16 cellular contexts compared by ENCODE assay signal in the genomic region with DNA sequence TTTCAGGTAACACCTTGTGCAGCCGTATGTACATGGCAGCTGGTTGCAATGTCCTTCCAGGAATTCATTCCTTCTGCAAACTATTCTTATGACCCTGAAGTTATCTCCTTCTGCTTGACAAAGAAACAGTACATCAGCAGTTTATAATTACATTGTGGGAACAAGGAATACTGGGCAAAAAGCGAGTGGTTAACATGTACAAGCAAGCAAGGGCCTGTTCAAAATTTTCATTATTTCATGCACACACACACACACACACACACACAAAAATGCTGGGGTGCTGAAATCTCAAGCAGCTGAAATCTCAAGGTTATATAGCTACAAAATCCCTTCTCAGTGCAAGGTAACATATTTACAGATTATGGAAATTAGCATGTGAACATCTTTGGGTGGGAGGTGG. TPM values are rescaled to one million over a fixed set of nuclear protein-coding genes. Genes with fewer than 3 reads are reported as not detected.
DNase-seq lines count a peak whose midpoint lies in the region; ATAC-seq and TF ChIP-seq lines count a peak whose summit lies in the region.
"Had no signal": no experiment of that assay in that cellular context is flagged by ENCODE, and none has a peak within 500 bp of the region (broad histone marks: within the 10 kb centered on the region; RNA-seq: fewer than 3 reads in every experiment).

No MANE protein-coding gene starts in this region.

- no peaks in the 10 kb centered on the region for H3K27me3 ChIP-seq in foreskin keratinocyte
- H3K27me3 ChIP-seq: BLaER1 had no signal

- peaks cover 49% of the 10 kb centered on the region for H3K4me1 Mint-ChIP-seq in activated naive CD4-positive, alpha-beta T cell treated with anti-CD3 and anti-CD28 coated beads, Interleukin-2, amount 50 U/mL, for 24 hours
- peaks cover 39% of the 10 kb centered on the region for H3K4me1 Mint-ChIP-seq in activated naive CD4-positive, alpha-beta T cell treated with anti-CD3 and anti-CD28 coated beads, Interleukin-2, amount 10 ng/mL, durations not matched to agents 7 days and 5 days
- H3K4me1 Mint-ChIP-seq in T-helper 17 cell (peaks cover 39% of the 10 kb centered on the region), endothelial cell (ENCODE audit: unreplicated experiment) (peaks cover 27% of the 10 kb centered on the region)
- peaks cover 39% of the 10 kb centered on the region for H3K4me1 Mint-ChIP-seq in stimulated activated effector memory CD8-positive, alpha-beta T cell treated with anti-CD3 and anti-CD28 coated beads, Interleukin-12 subunit alpha, Interleukin-12 subunit beta, amount 100 ng/mL, for 72 hours

- CTCF ChIA-PET in activated naive CD4-positive, alpha-beta T cell treated with anti-CD3 and anti-CD28 coated beads, Interleukin-2, amount 10 ng/mL, durations not matched to agents 7 days and 5 days (lab: Charles Lee) = interaction anchor here (1.2 kb wide), 1 partner anchor 14 kb away, joined by 3 read pairs; no protein-coding TSS in a partner anchor

- TF ChIP-seq CTCF in foreskin keratinocyte (conservative IDR thresholded peaks at IDR 0.05) = no peak
- no peak for TF ChIP-seq CTCF in endothelial cell (IDR thresholded peaks at IDR 0.05; ENCODE audit: unreplicated experiment)

- peak overlapping the region; percentile 26 for H3K4me3 Mint-ChIP-seq in activated naive CD4-positive, alpha-beta T cell treated with anti-CD3 and anti-CD28 coated beads, Interleukin-2, amount 50 U/mL, for 24 hours
- H3K4me3 Mint-ChIP-seq in activated naive CD4-positive, alpha-beta T cell treated with anti-CD3 and anti-CD28 coated beads, Interleukin-2, amount 10 ng/mL, durations not matched to agents 7 days and 5 days = no peak overlapping the region
- H3K4me3 Mint-ChIP-seq in T-helper 17 cell (no peak overlapping the region), endothelial cell (ENCODE audit: unreplicated experiment) (no peak overlapping the region)
- no peak overlapping the region for H3K4me3 Mint-ChIP-seq in stimulated activated effector memory CD8-positive, alpha-beta T cell treated with anti-CD3 and anti-CD28 coated beads, Interleukin-12 subunit alpha, Interleukin-12 subunit beta, amount 100 ng/mL, for 72 hours
- H3K4me3 Mint-ChIP-seq: GM23338 had no signal

- H3K27ac ChIP-seq in foreskin keratinocyte = no peak overlapping the region
- H3K27ac ChIP-seq: BLaER1 had no signal

- H3K9me3 Mint-ChIP-seq in activated naive CD4-positive, alpha-beta T cell treated with anti-CD3 and anti-CD28 coated beads, Interleukin-2, amount 50 U/mL, for 24 hours = no peaks in the 10 kb centered on the region
- H3K9me3 Mint-ChIP-seq in activated naive CD4-positive, alpha-beta T cell treated with anti-CD3 and anti-CD28 coated beads, Interleukin-2, amount 10 ng/mL, durations not matched to agents 7 days and 5 days = peaks cover 2% of the 10 kb centered on the region
- no peaks in the 10 kb centered on the region for H3K9me3 Mint-ChIP-seq in stimulated activated effector memory CD8-positive, alpha-beta T cell treated with anti-CD3 and anti-CD28 coated beads, Interleukin-12 subunit alpha, Interleukin-12 subunit beta, amount 100 ng/mL, for 72 hours
- H3K9me3 Mint-ChIP-seq in endothelial cell (ENCODE audit: unreplicated experiment) = no peaks in the 10 kb centered on the region
- H3K9me3 Mint-ChIP-seq: GM23338 had no signal

- H3K27ac Mint-ChIP-seq in activated naive CD4-positive, alpha-beta T cell treated with anti-CD3 and anti-CD28 coated beads, Interleukin-2, amount 50 U/mL, for 24 hours = no peak overlapping the region
- H3K27ac Mint-ChIP-seq in activated naive CD4-positive, alpha-beta T cell treated with anti-CD3 and anti-CD28 coated beads, Interleukin-2, amount 10 ng/mL, durations not matched to agents 7 days and 5 days = no peak overlapping the region
- H3K27ac Mint-ChIP-seq in T-helper 17 cell (peak overlapping the region; percentile 97), endothelial cell (ENCODE audit: unreplicated experiment) (no peak overlapping the region)
- H3K27ac Mint-ChIP-seq in stimulated activated effector memory CD8-positive, alpha-beta T cell treated with anti-CD3 and anti-CD28 coated beads, Interleukin-12 subunit alpha, Interleukin-12 subunit beta, amount 100 ng/mL, for 72 hours = peak overlapping the region; percentile 94
- H3K27ac Mint-ChIP-seq: GM23338 had no signal

- ATAC-seq in T-helper 17 cell = no peak
- no peak for ATAC-seq in foreskin keratinocyte
- no peak for ATAC-seq in stimulated activated effector memory CD8-positive, alpha-beta T cell treated with anti-CD3 and anti-CD28 coated beads, Interleukin-12 subunit alpha, Interleukin-12 subunit beta, amount 100 ng/mL, for 72 hours
- ATAC-seq: GM23338 had no signal

- H3K27me3 Mint-ChIP-seq in activated naive CD4-positive, alpha-beta T cell treated with anti-CD3 and anti-CD28 coated beads, Interleukin-2, amount 50 U/mL, for 24 hours = no peaks in the 10 kb centered on the region
- no peaks in the 10 kb centered on the region for H3K27me3 Mint-ChIP-seq in activated naive CD4-positive, alpha-beta T cell treated with anti-CD3 and anti-CD28 coated beads, Interleukin-2, amount 10 ng/mL, durations not matched to agents 7 days and 5 days
- H3K27me3 Mint-ChIP-seq in T-helper 17 cell = no peaks in the 10 kb centered on the region
- peaks cover 15% of the 10 kb centered on the region for H3K27me3 Mint-ChIP-seq in endothelial cell (ENCODE audit: unreplicated experiment)

- no peaks in the 10 kb centered on the region for H3K9me3 ChIP-seq in T-helper 17 cell (ENCODE audit: control insufficient read depth, low read length, poor library complexity, severe bottlenecking)
- H3K9me3 ChIP-seq: BLaER1 had no signal

- peaks cover 10% of the 10 kb centered on the region for H3K4me1 ChIP-seq in foreskin keratinocyte

- no peak for DNase-seq in activated naive CD4-positive, alpha-beta T cell treated with anti-CD3 and anti-CD28 coated beads, Interleukin-2, amount 10 ng/mL, durations not matched to agents 7 days and 5 days
- DNase-seq in T-helper 17 cell (no peak), foreskin keratinocyte (peak; percentile 44 to 78), endothelial cell (ENCODE audit: low spot score) (no peak), hepatic stellate cell (ENCODE audit: low spot score) (no peak), DMS 273 (lab: John Stamatoyannopoulos, UW; ENCODE audit: unreplicated experiment) (no peak)
- DNase-seq in stimulated activated effector memory CD8-positive, alpha-beta T cell treated with anti-CD3 and anti-CD28 coated beads, Interleukin-12 subunit alpha, Interleukin-12 subunit beta, amount 100 ng/mL, for 72 hours (ENCODE audit: low spot score in 2 of 2) = no peak
- DNase-seq: 8988T, AML-193, DMS153, DMS79 treated with DMSO at 0.1 percent for 48 hours, GDM1, H7 had no signal

- H3K36me3 Mint-ChIP-seq in activated naive CD4-positive, alpha-beta T cell treated with anti-CD3 and anti-CD28 coated beads, Interleukin-2, amount 50 U/mL, for 24 hours = peaks cover 10% of the 10 kb centered on the region
- peaks cover 19% of the 10 kb centered on the region for H3K36me3 Mint-ChIP-seq in activated naive CD4-positive, alpha-beta T cell treated with anti-CD3 and anti-CD28 coated beads, Interleukin-2, amount 10 ng/mL, durations not matched to agents 7 days and 5 days
- no peaks in the 10 kb centered on the region for H3K36me3 Mint-ChIP-seq in T-helper 17 cell (ENCODE audit: low read depth)
- H3K36me3 Mint-ChIP-seq in stimulated activated effector memory CD8-positive, alpha-beta T cell treated with anti-CD3 and anti-CD28 coated beads, Interleukin-12 subunit alpha, Interleukin-12 subunit beta, amount 100 ng/mL, for 72 hours = peaks cover 31% of the 10 kb centered on the region
- H3K36me3 Mint-ChIP-seq in endothelial cell (ENCODE audit: low read depth, unreplicated experiment) = peaks cover 2% of the 10 kb centered on the region

RNA-seq across cellular contexts. Expression of a gene that starts 30.7 kb away (rescaled TPM):
- total RNA-seq in T-helper 17 cell = 10 to 100 TPM; 16.7 to 20.4 TPM
- total RNA-seq in foreskin keratinocyte = 19.5 and 19.6 TPM in 2 replicates
- polyA plus RNA-seq in foreskin keratinocyte = 10.7 and 12.3 TPM in 2 replicates
- total RNA-seq in endothelial cell (ENCODE audit: unreplicated experiment) = 19.4 TPM

RNA-seq across cellular contexts. Expression of a gene that starts 46.6 kb away (rescaled TPM):
- 10 to 100 TPM in 1 of 2 donors, 1 to 10 TPM in 1; 7.1 to 12.8 TPM for total RNA-seq in T-helper 17 cell
- total RNA-seq in foreskin keratinocyte = 0.04 TPM in 1 of 2 replicates, not detected in the other
- polyA plus RNA-seq in foreskin keratinocyte = 0.01 TPM in 1 of 2 replicates, not detected in the other
- 0.18 TPM for total RNA-seq in endothelial cell (ENCODE audit: unreplicated experiment)

Comparison
In these comparisons a context has a peak if more than half of its experiments do, and no peak if none do; other contexts are left out.
1. H3K27ac Mint-ChIP-seq: peak in T-helper 17 cell (single experiment) and stimulated activated effector memory CD8-positive, alpha-beta T cell treated with anti-CD3 and anti-CD28 coated beads, Interleukin-12 subunit alpha, Interleukin-12 subunit beta, amount 100 ng/mL, for 72 hours (single experiment); none in activated naive CD4-positive, alpha-beta T cell treated with anti-CD3 and anti-CD28 coated beads, Interleukin-2, amount 50 U/mL, for 24 hours (single experiment), activated naive CD4-positive, alpha-beta T cell treated with anti-CD3 and anti-CD28 coated beads, Interleukin-2, amount 10 ng/mL, durations not matched to agents 7 days and 5 days (single experiment) and endothelial cell (single experiment).
2. DNase-seq: peak in foreskin keratinocyte (2 of 2); none in activated naive CD4-positive, alpha-beta T cell treated with anti-CD3 and anti-CD28 coated beads, Interleukin-2, amount 10 ng/mL, durations not matched to agents 7 days and 5 days (single experiment), T-helper 17 cell (0 of 3), stimulated activated effector memory CD8-positive, alpha-beta T cell treated with anti-CD3 and anti-CD28 coated beads, Interleukin-12 subunit alpha, Interleukin-12 subunit beta, amount 100 ng/mL, for 72 hours (0 of 2), endothelial cell (single experiment), hepatic stellate cell (single experiment) and DMS 273 (single experiment).